Comparison of ENCODE assay signal across 8 cellular contexts in the genomic region with DNA sequence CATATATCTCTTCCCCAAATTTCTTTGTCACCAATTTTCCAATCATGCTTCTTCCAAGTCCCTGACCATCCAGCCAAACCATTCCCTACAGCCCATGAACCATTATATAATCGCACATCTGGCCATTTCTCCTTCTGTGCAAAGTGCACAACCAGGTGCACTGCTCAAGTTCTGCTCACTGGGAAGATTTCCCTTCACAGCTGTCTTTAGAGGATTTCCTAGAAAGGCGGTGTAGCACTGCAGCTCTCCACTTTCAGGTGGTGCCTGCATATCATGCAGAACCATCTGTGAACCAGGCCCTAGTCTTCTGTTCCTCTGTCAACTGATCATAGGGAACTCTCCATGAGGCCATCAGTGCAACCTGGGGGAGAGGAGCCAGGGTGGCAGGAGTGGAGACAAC.
"Had no signal": no experiment of that assay in that cellular context is flagged by ENCODE, and none has a peak within 500 bp of the region (broad histone marks: within the 10 kb centered on the region; RNA-seq: fewer than 3 reads in every experiment).

No MANE protein-coding gene starts in this region.

- DNase-seq: GDM1, GF-D8 had no signal

- ATAC-seq: GM12878 had no signal

- FAIRE-seq: G401.6, GM12878, GM12891, GM12892, GM18507, GM19239 had no signal

- H3K4me3 ChIP-seq: GM12878 had no signal
